ENCODE assay signal across 14 cellular contexts in genomic region chr17:15981646-15982580, GRCh38. TPM values are rescaled to one million over a fixed set of nuclear protein-coding genes. Genes with fewer than 3 reads are reported as not detected.
DNase-seq lines count a peak whose midpoint lies in the region; ATAC-seq, FAIRE-seq and TF ChIP-seq lines count a peak whose summit lies in the region.
"Had no signal": no experiment of that assay in that cellular context is flagged by ENCODE, and none has a peak within 500 bp of the region (broad histone marks: within the 10 kb centered on the region; RNA-seq: fewer than 3 reads in every experiment).

No MANE protein-coding gene starts in this region.

- peaks cover 69% of the 10 kb centered on the region for H3K36me3 Mint-ChIP-seq in stimulated activated effector memory CD8-positive, alpha-beta T cell treated with anti-CD3 and anti-CD28 coated beads, Interleukin-12 subunit alpha, Interleukin-12 subunit beta, amount 100 ng/mL, for 72 hours

- TF ChIP-seq POLR2A in NB4 (IDR thresholded peaks at IDR 0.05; ENCODE audit: extremely low read depth, insufficient read length) (no peak), K562 (conservative IDR thresholded peaks at IDR 0.05) (no peak), uterus (IDR thresholded peaks at IDR 0.05) (no peak)

- TF ChIP-seq EP300 in K562 (IDR thresholded peaks at IDR 0.05; ENCODE audit: low read length) = peak; percentile 65; the same call in 1 of the 2 replicates

- peaks cover 5% of the 10 kb centered on the region; the same call in 2 of the 3 replicates for H3K79me2 ChIP-seq in K562 (ENCODE audit: control insufficient read depth, insufficient read depth, low read length)

- H3K36me3 ChIP-seq in K562 (ENCODE audit: control insufficient read depth, insufficient read depth, low read length) (peaks cover 35% of the 10 kb centered on the region; the same call in 2 of the 3 replicates), mesodermal cell (ENCODE audit: control insufficient read depth, insufficient read depth, low read length) (peaks cover 84% of the 10 kb centered on the region), uterus (no peaks in the 10 kb centered on the region)

- H3K4me3 Mint-ChIP-seq in stimulated activated effector memory CD8-positive, alpha-beta T cell treated with anti-CD3 and anti-CD28 coated beads, Interleukin-12 subunit alpha, Interleukin-12 subunit beta, amount 100 ng/mL, for 72 hours = no peak overlapping the region
- H3K4me3 Mint-ChIP-seq: activated CD4-positive, alpha-beta memory T cell treated with anti-CD3 and anti-CD28 coated beads, Interleukin-2, amount 10 ng/mL, durations not matched to agents 7 days and 5 days had no signal

- intact Hi-C loops in K562 (cut with micrococcal nuclease) (loop anchor here (5.0 kb wide), 1 partner anchor 35 kb away; the partner anchor contains the start of gene ADORA2B), uterus (cut with DNase I; ENCODE audit: low total_unique reads) (no loop called here)

- H2AFZ ChIP-seq in K562 (ENCODE audit: low read depth, low read length) = peak overlapping the region; percentile 60; the same call in 1 of the 2 replicates

- BruUV-seq in K562 (replicated peaks; lab: Mats Ljungman, UMichigan) = no TSS peak

- CTCF ChIA-PET in K562 (lab: Yijun Ruan, JAX; ENCODE audit: low intra/inter-chr PET ratio) = no interaction called here

- H3K27me3 ChIP-seq in K562 (ENCODE audit: control insufficient read depth in 2 of 2, insufficient read depth in 2 of 2, low read length in 2 of 2) (no peaks in the 10 kb centered on the region), uterus (no peaks in the 10 kb centered on the region)
- H3K27me3 ChIP-seq: heart right ventricle had no signal

- WGBS in K562 (ENCODE audit: insufficient coverage, low coverage, missing lambda C conversion rate) = 6% methylated on average over 5 of the region's 5 CpGs
- WGBS in mesodermal cell (ENCODE audit: insufficient coverage in 2 of 2), 2 experiments = 87 to 94% methylated on average over 3 to 4 of the region's 5 CpGs

- TF ChIP-seq RAD21 in K562 (CRISPR knock-in tag; conservative IDR thresholded peaks at IDR 0.05 in 1 of 2, IDR thresholded peaks at IDR 0.05 in 1 of 2) = no peak

- no peak for TF ChIP-seq CTCF in NB4 (IDR thresholded peaks at IDR 0.05; ENCODE audit: low read depth, low read length)
- TF ChIP-seq CTCF in K562 (IDR thresholded peaks at IDR 0.05 in 2 of 3, conservative IDR thresholded peaks at IDR 0.05 in 1 of 3; ENCODE audit: insufficient read depth in 2 of 3, low read depth in 1 of 3, low read length in 3 of 3) = no peak
- TF ChIP-seq CTCF in uterus (IDR thresholded peaks at IDR 0.05) = no peak

- POLR2A ChIA-PET in K562 (lab: Yijun Ruan, JAX) = interaction anchor here (1.0 kb wide), 1 partner anchor 37 kb away, joined by 3 read pairs; the partner anchor contains the start of gene ADORA2B

- H3K27ac ChIP-seq in K562 (ENCODE audit: extremely low read depth, low read depth, low read length) = peak overlapping the region; percentile 83
- peak overlapping the region; percentile 63 for H3K27ac ChIP-seq in mesodermal cell (ENCODE audit: low read depth, low read length, severe bottlenecking)
- no peak overlapping the region for H3K27ac ChIP-seq in uterus
- H3K27ac ChIP-seq: heart right ventricle had no signal

- H3K4me3 ChIP-seq in NB4 (ENCODE audit: low read depth, low read length) = no peak overlapping the region
- no peak overlapping the region for H3K4me3 ChIP-seq in K562
- no peak overlapping the region for H3K4me3 ChIP-seq in mesodermal cell (ENCODE audit: extremely low read depth, insufficient read depth, low read length, poor library complexity, severe bottlenecking)
- H3K4me3 ChIP-seq in uterus = no peak overlapping the region
- H3K4me3 ChIP-seq: heart right ventricle had no signal

- H3K4me1 ChIP-seq in K562 (replicated peaks in 1 of 2; ENCODE audit: control insufficient read depth in 2 of 2, insufficient read depth in 2 of 2, low read length in 2 of 2) = peaks cover 20 to 34% of the 10 kb centered on the region in 2 experiments; a peak in 4 of 5 replicates
- peaks cover 10% of the 10 kb centered on the region for H3K4me1 ChIP-seq in mesodermal cell (ENCODE audit: control insufficient read depth, insufficient read depth, low read length, poor library complexity, severe bottlenecking)
- no peaks in the 10 kb centered on the region for H3K4me1 ChIP-seq in uterus

- H3K4me1 Mint-ChIP-seq in stimulated activated effector memory CD8-positive, alpha-beta T cell treated with anti-CD3 and anti-CD28 coated beads, Interleukin-12 subunit alpha, Interleukin-12 subunit beta, amount 100 ng/mL, for 72 hours = peaks cover 13% of the 10 kb centered on the region

- no peaks in the 10 kb centered on the region for H3K9me1 ChIP-seq in K562 (ENCODE audit: control insufficient read depth, insufficient read depth, low read length)

- in situ Hi-C loops in K562 (cut with MboI) = no loop called here

- no peaks in the 10 kb centered on the region for H4K20me1 ChIP-seq in K562 (replicated peaks; ENCODE audit: control insufficient read depth, insufficient read depth, low read length)

- FAIRE-seq in K562 (lab: Jason Lieb, UNC) = peak; percentile 93

- H3K9me3 Mint-ChIP-seq in stimulated activated effector memory CD8-positive, alpha-beta T cell treated with anti-CD3 and anti-CD28 coated beads, Interleukin-12 subunit alpha, Interleukin-12 subunit beta, amount 100 ng/mL, for 72 hours = no peaks in the 10 kb centered on the region
- H3K9me3 Mint-ChIP-seq: activated CD4-positive, alpha-beta memory T cell treated with anti-CD3 and anti-CD28 coated beads, Interleukin-2, amount 10 ng/mL, durations not matched to agents 7 days and 5 days; stimulated activated naive CD8-positive, alpha-beta T cell treated with anti-CD3 and anti-CD28 coated beads, Interleukin-15, amount 100 ng/mL, for 72 hours had no signal

- H3K9me3 ChIP-seq in K562 (replicated peaks; ENCODE audit: control insufficient read depth, insufficient read depth, low read depth, low read length) = no peaks in the 10 kb centered on the region
- H3K9me3 ChIP-seq in mesodermal cell (ENCODE audit: control insufficient read depth, low read length) = peaks cover 9% of the 10 kb centered on the region
- H3K9me3 ChIP-seq in uterus = no peaks in the 10 kb centered on the region
- H3K9me3 ChIP-seq: heart right ventricle had no signal

- H3K4me2 ChIP-seq in K562 (ENCODE audit: insufficient read depth, low read length) = peak overlapping the region; percentile 51

- DNase-seq in EH (ENCODE audit: low read depth) (peak; percentile 74), NB4 (ENCODE audit: low read depth) (peak; percentile 84), K562 (ENCODE audit: extremely low read depth in 1 of 4, low spot score in 3 of 4) (peak; percentile 26 to 74 (median 44)), uterus (no peak), NCI-H2107 treated with DMSO at 0.1 percent for 48 hours (lab: John Stamatoyannopoulos, UW; ENCODE audit: unreplicated experiment) (no peak)
- DNase-seq in stimulated activated naive CD4-positive, alpha-beta T cell (lab: John Stamatoyannopoulos, UW) = no peak
- no peak for DNase-seq in stimulated activated effector memory CD8-positive, alpha-beta T cell treated with anti-CD3 and anti-CD28 coated beads, Interleukin-12 subunit alpha, Interleukin-12 subunit beta, amount 100 ng/mL, for 72 hours (ENCODE audit: low spot score in 2 of 2)
- DNase-seq: activated CD4-positive, alpha-beta memory T cell treated with anti-CD3 and anti-CD28 coated beads, Interleukin-2, amount 10 ng/mL, durations not matched to agents 7 days and 5 days; DMS79 treated with DMSO at 0.1 percent for 48 hours; heart right ventricle; NCI-H1694 treated with DMSO at 0.1 percent for 48 hours; SHP77 had no signal

- peak overlapping the region in 1 of 2 experiments; percentile 62; a peak in 2 of 4 replicates for H3K9ac ChIP-seq in K562 (ENCODE audit: insufficient read depth in 1 of 2, low read depth in 2 of 2, low read length in 2 of 2)

- peak; percentile 79 for ATAC-seq in K562
- no peak for ATAC-seq in stimulated activated effector memory CD8-positive, alpha-beta T cell treated with anti-CD3 and anti-CD28 coated beads, Interleukin-12 subunit alpha, Interleukin-12 subunit beta, amount 100 ng/mL, for 72 hours
- ATAC-seq: heart right ventricle had no signal

- H3K27ac Mint-ChIP-seq in stimulated activated effector memory CD8-positive, alpha-beta T cell treated with anti-CD3 and anti-CD28 coated beads, Interleukin-12 subunit alpha, Interleukin-12 subunit beta, amount 100 ng/mL, for 72 hours = no peak overlapping the region
- H3K27ac Mint-ChIP-seq: activated CD4-positive, alpha-beta memory T cell treated with anti-CD3 and anti-CD28 coated beads, Interleukin-2, amount 10 ng/mL, durations not matched to agents 7 days and 5 days; stimulated activated naive CD8-positive, alpha-beta T cell treated with anti-CD3 and anti-CD28 coated beads, Interleukin-15, amount 100 ng/mL, for 72 hours had no signal

RNA-seq across cellular contexts. Expression of gene ZSWIM7, which starts 17.6 kb away (rescaled TPM):
- 7.0 and 12.4 TPM in 2 replicates for total RNA-seq in K562 (2011; cell fraction: chromatin; rRNA removed; ENCODE audit: low replicate concordance)
- 3.3 and 4.0 TPM in 2 replicates for total RNA-seq in K562 (2011; cell fraction: nucleolus; rRNA removed)
- 4.5 and 7.0 TPM in 2 replicates for total RNA-seq in K562 (2011; cell fraction: nucleoplasm; rRNA removed)
- total RNA-seq in K562 (2014; rRNA removed) (15.1 and 15.3 TPM in 2 replicates), K562 (2014; rRNA removed; fragmentation: Illumina TruSeq; extraction: Trizol) (9.8 and 11.0 TPM in 2 replicates), K562 (2015; rRNA removed; fragmentation: Illumina TruSeq; extraction: Trizol) (7.9 and 9.5 TPM in 2 replicates), K562 (2021) (6.8 and 9.0 TPM in 2 replicates), uterus (10 to 100 TPM in 3 of 4 donors, 1 to 10 TPM in 1; 1.3 to 30.3 (median 20.7) TPM)
- polyA plus RNA-seq in K562 (2011; rRNA removed) (17.2 and 18.7 TPM in 2 replicates), K562 (2014; fragmentation: Illumina TruSeq; extraction: Trizol) (7.4 and 10.0 TPM in 2 replicates), K562 (2014; fragmentation: Nextera tagmentation; extraction: Ambion mirVana) (1 to 10 TPM; 5.9 to 8.0 TPM), K562 (2014; rRNA removed) (15.5 and 22.7 TPM in 2 replicates)
- polyA plus RNA-seq in K562 (2011; cell fraction: cytosol; rRNA removed) = 12.4 and 15.1 TPM in 2 replicates
- polyA plus RNA-seq in K562 (2011; cell fraction: nucleus; rRNA removed) = 12.1 and 12.3 TPM in 2 replicates
- polyA plus RNA-seq in K562 (2012) = 10.6 and 12.0 TPM in 2 replicates
- polyA minus RNA-seq in K562 (2011; rRNA and poly(A)+ RNA removed) = 8.1 and 10.3 TPM in 2 replicates
- 3.0 and 4.1 TPM in 2 replicates for polyA minus RNA-seq in K562 (2011; cell fraction: cytosol; rRNA and poly(A)+ RNA removed)
- 1.9 and 3.2 TPM in 2 replicates for polyA minus RNA-seq in K562 (2011; cell fraction: nucleus; rRNA and poly(A)+ RNA removed)
- 48.1 TPM for polyA plus RNA-seq in mesodermal cell (2013, experiment 1 of 2)
- polyA plus RNA-seq in mesodermal cell (2013, experiment 2 of 2) = 48.6 TPM

RNA-seq across cellular contexts. Expression of gene TTC19, which starts 17.7 kb away (rescaled TPM):
- 24.1 and 46.0 TPM in 2 replicates for total RNA-seq in K562 (2011; cell fraction: chromatin; rRNA removed; ENCODE audit: low replicate concordance)
- total RNA-seq in K562 (2011; cell fraction: nucleolus; rRNA removed) = 21.0 and 27.5 TPM in 2 replicates
- 32.6 and 47.8 TPM in 2 replicates for total RNA-seq in K562 (2011; cell fraction: nucleoplasm; rRNA removed)
- 42.0 and 60.8 TPM in 2 replicates for total RNA-seq in K562 (2014; rRNA removed)
- 26.5 and 30.1 TPM in 2 replicates for total RNA-seq in K562 (2014; rRNA removed; fragmentation: Illumina TruSeq; extraction: Trizol)
- total RNA-seq in K562 (2015; rRNA removed; fragmentation: Illumina TruSeq; extraction: Trizol) = 19.1 and 20.3 TPM in 2 replicates
- total RNA-seq in K562 (2021) = 23.8 and 25.6 TPM in 2 replicates
- polyA plus RNA-seq in K562 (2011; rRNA removed) = 6.3 and 8.1 TPM in 2 replicates
- 5.9 and 11.5 TPM in 2 replicates for polyA plus RNA-seq in K562 (2011; cell fraction: cytosol; rRNA removed)
- polyA plus RNA-seq in K562 (2011; cell fraction: nucleus; rRNA removed) = 10.5 and 11.8 TPM in 2 replicates
- 19.6 and 25.0 TPM in 2 replicates for polyA plus RNA-seq in K562 (2012)
- polyA plus RNA-seq in K562 (2014; fragmentation: Illumina TruSeq; extraction: Trizol) = 24.6 and 27.6 TPM in 2 replicates
- 10 to 100 TPM in 1 of 2 experiments, 1 to 10 TPM in 1; 8.9 to 10.5 TPM for polyA plus RNA-seq in K562 (2014; fragmentation: Nextera tagmentation; extraction: Ambion mirVana)
- polyA plus RNA-seq in K562 (2014; rRNA removed) = 16.1 and 25.3 TPM in 2 replicates
- polyA minus RNA-seq in K562 (2011; rRNA and poly(A)+ RNA removed) = 11.0 and 13.2 TPM in 2 replicates
- polyA minus RNA-seq in K562 (2011; cell fraction: cytosol; rRNA and poly(A)+ RNA removed) = 12.8 and 13.1 TPM in 2 replicates
- polyA minus RNA-seq in K562 (2011; cell fraction: nucleus; rRNA and poly(A)+ RNA removed) = 22.3 and 23.7 TPM in 2 replicates
- polyA plus RNA-seq in mesodermal cell (2013, experiment 1 of 2) = 28.6 TPM
- polyA plus RNA-seq in mesodermal cell (2013, experiment 2 of 2) = 29.1 TPM
- total RNA-seq in uterus = 10 to 100 TPM; 38.4 to 71.2 (median 52.0) TPM

RNA-seq across cellular contexts. Expression of gene ADORA2B, which starts 37.0 kb away (rescaled TPM):
- 21.3 and 28.9 TPM in 2 replicates for total RNA-seq in K562 (2011; cell fraction: chromatin; rRNA removed; ENCODE audit: low replicate concordance)
- 24.9 and 28.0 TPM in 2 replicates for total RNA-seq in K562 (2011; cell fraction: nucleolus; rRNA removed)
- total RNA-seq in K562 (2011; cell fraction: nucleoplasm; rRNA removed) = 20.6 and 25.3 TPM in 2 replicates
- total RNA-seq in K562 (2014; rRNA removed) (10.5 and 15.7 TPM in 2 replicates), K562 (2014; rRNA removed; fragmentation: Illumina TruSeq; extraction: Trizol) (9.4 and 10.8 TPM in 2 replicates), K562 (2015; rRNA removed; fragmentation: Illumina TruSeq; extraction: Trizol) (7.9 and 9.0 TPM in 2 replicates), K562 (2021) (10.7 and 12.2 TPM in 2 replicates), uterus (1 to 10 TPM in 2 of 4 donors, not detected in 2; 2.1 to 2.7 TPM)
- polyA plus RNA-seq in K562 (2011; rRNA removed) (13.7 and 16.6 TPM in 2 replicates), K562 (2014; fragmentation: Illumina TruSeq; extraction: Trizol) (9.2 and 10.5 TPM in 2 replicates), K562 (2014; fragmentation: Nextera tagmentation; extraction: Ambion mirVana) (1 to 10 TPM; 6.4 to 9.2 TPM), K562 (2014; rRNA removed) (12.7 and 13.7 TPM in 2 replicates)
- polyA plus RNA-seq in K562 (2011; cell fraction: cytosol; rRNA removed) = 18.2 and 33.7 TPM in 2 replicates
- 7.3 and 8.3 TPM in 2 replicates for polyA plus RNA-seq in K562 (2011; cell fraction: nucleus; rRNA removed)
- 7.2 and 8.8 TPM in 2 replicates for polyA plus RNA-seq in K562 (2012)
- polyA minus RNA-seq in K562 (2011; rRNA and poly(A)+ RNA removed) = 12.5 and 14.5 TPM in 2 replicates
- polyA minus RNA-seq in K562 (2011; cell fraction: cytosol; rRNA and poly(A)+ RNA removed) = 8.0 and 10.0 TPM in 2 replicates
- polyA minus RNA-seq in K562 (2011; cell fraction: nucleus; rRNA and poly(A)+ RNA removed) = 5.8 and 9.1 TPM in 2 replicates
- polyA plus RNA-seq in mesodermal cell (2013, experiment 1 of 2) = 4.0 TPM
- 4.2 TPM for polyA plus RNA-seq in mesodermal cell (2013, experiment 2 of 2)

Comparison
In these comparisons a context has a peak if more than half of its experiments do, and no peak if none do; other contexts are left out.
1. DNase-seq: peak in EH (single experiment), NB4 (single experiment) and K562 (4 of 4); none in uterus (0 of 2), NCI-H2107 treated with DMSO at 0.1 percent for 48 hours (single experiment), stimulated activated naive CD4-positive, alpha-beta T cell (0 of 6) and stimulated activated effector memory CD8-positive, alpha-beta T cell treated with anti-CD3 and anti-CD28 coated beads, Interleukin-12 subunit alpha, Interleukin-12 subunit beta, amount 100 ng/mL, for 72 hours (0 of 2).
2. H3K27ac ChIP-seq: peak in K562 (single experiment) and mesodermal cell (single experiment); none in uterus (0 of 2).